Comparison of ENCODE assay signal across 16 cellular contexts in genomic region chr10:85012305-85012704, GRCh38.
"Had no signal": no experiment of that assay in that cellular context is flagged by ENCODE, and none has a peak within 500 bp of the region (broad histone marks: within the 10 kb centered on the region; RNA-seq: fewer than 3 reads in every experiment).

No MANE protein-coding gene starts in this region.

- H3K27me3 Mint-ChIP-seq: activated naive CD4-positive, alpha-beta T cell treated with anti-CD3 and anti-CD28 coated beads, Interleukin-2, amount 10 ng/mL, durations not matched to agents 7 days and 5 days; central memory CD8-positive, alpha-beta T cell; stimulated activated naive CD8-positive, alpha-beta T cell treated with anti-CD3 and anti-CD28 coated beads, Interleukin-15, amount 100 ng/mL, for 72 hours had no signal

- H3K36me3 Mint-ChIP-seq: activated naive CD4-positive, alpha-beta T cell treated with anti-CD3 and anti-CD28 coated beads, Interleukin-2, amount 10 ng/mL, durations not matched to agents 7 days and 5 days; mesothelial cell of epicardium had no signal

- H3K27me3 ChIP-seq: body of pancreas had no signal

- H3K27ac ChIP-seq: lower lobe of right lung, thoracic aorta had no signal

- H3K4me3 Mint-ChIP-seq: activated naive CD4-positive, alpha-beta T cell treated with anti-CD3 and anti-CD28 coated beads, Interleukin-2, amount 10 ng/mL, durations not matched to agents 7 days and 5 days; central memory CD8-positive, alpha-beta T cell; mesothelial cell of epicardium; neural crest cell; stimulated activated naive CD8-positive, alpha-beta T cell treated with anti-CD3 and anti-CD28 coated beads, Interleukin-15, amount 100 ng/mL, for 72 hours had no signal

- H3K4me3 ChIP-seq: body of pancreas, lower lobe of right lung, thoracic aorta had no signal

- H3K36me3 ChIP-seq: lower lobe of right lung, thoracic aorta had no signal

- H3K9me3 Mint-ChIP-seq: activated naive CD4-positive, alpha-beta T cell treated with anti-CD3 and anti-CD28 coated beads, Interleukin-2, amount 10 ng/mL, durations not matched to agents 7 days and 5 days; activated T-helper 2 cell treated with anti-CD3 and anti-CD28 coated beads, Interferon-gamma antibody, Interleukin-2, Interleukin-4, amounts not matched to agents 10 μg/mL and 5 μg/mL and 100 μg/mL, durations not matched to agents 14 hours and 24 hours and 36 hours; central memory CD8-positive, alpha-beta T cell; mesothelial cell of epicardium; neural crest cell had no signal

- H3K27ac Mint-ChIP-seq: activated naive CD4-positive, alpha-beta T cell treated with anti-CD3 and anti-CD28 coated beads, Interleukin-2, amount 10 ng/mL, durations not matched to agents 7 days and 5 days; activated T-helper 2 cell treated with anti-CD3 and anti-CD28 coated beads, Interferon-gamma antibody, Interleukin-2, Interleukin-4, amounts not matched to agents 10 μg/mL and 5 μg/mL and 100 μg/mL, durations not matched to agents 14 hours and 24 hours and 36 hours; mesothelial cell of epicardium; stimulated activated naive CD8-positive, alpha-beta T cell treated with anti-CD3 and anti-CD28 coated beads, Interleukin-15, amount 100 ng/mL, for 72 hours had no signal

- H3K9me3 ChIP-seq: body of pancreas, lower lobe of right lung, thoracic aorta had no signal

- H3K4me1 ChIP-seq: lower lobe of right lung had no signal

- DNase-seq: activated CD4-positive, alpha-beta T cell treated with anti-CD3 and anti-CD28 coated beads, Interleukin-2, amount 50 U/mL, for 1 hour; activated CD4-positive, CD25-positive, alpha-beta regulatory T cell; activated naive CD4-positive, alpha-beta T cell treated with anti-CD3 and anti-CD28 coated beads, Interleukin-2, amount 10 ng/mL, durations not matched to agents 7 days and 5 days; activated T-cell treated with anti-CD3 and anti-CD28 coated beads for 4 hours; amniotic stem cell; body of pancreas; hippocampal formation; lower lobe of right lung; stimulated activated CD4-positive, alpha-beta T cell treated with anti-CD3 and anti-CD28 coated beads, Interleukin-4, amount 100 ng/mL, for 1 hour; stimulated activated CD8-positive, alpha-beta memory T cell treated with anti-CD3 and anti-CD28 coated beads, Interleukin-4, amount 100 ng/mL, for 48 hours; stimulated activated naive CD8-positive, alpha-beta T cell treated with anti-CD3 and anti-CD28 coated beads, Interleukin-15, amount 100 ng/mL, for 72 hours had no signal

- H3K4me1 Mint-ChIP-seq: activated naive CD4-positive, alpha-beta T cell treated with anti-CD3 and anti-CD28 coated beads, Interleukin-2, amount 10 ng/mL, durations not matched to agents 7 days and 5 days; central memory CD8-positive, alpha-beta T cell; mesothelial cell of epicardium; neural crest cell; stimulated activated naive CD8-positive, alpha-beta T cell treated with anti-CD3 and anti-CD28 coated beads, Interleukin-15, amount 100 ng/mL, for 72 hours had no signal
